In genomic region chr3:122898298-122898697, GRCh38 we compare ENCODE assay signal across 16 cellular contexts.
DNase-seq lines count a peak whose midpoint lies in the region; ATAC-seq, FAIRE-seq and TF ChIP-seq lines count a peak whose summit lies in the region.
"Had no signal": no experiment of that assay in that cellular context is flagged by ENCODE, and none has a peak within 500 bp of the region (broad histone marks: within the 10 kb centered on the region; RNA-seq: fewer than 3 reads in every experiment).

No MANE protein-coding gene starts in this region.

- intact Hi-C loops in MCF 10A (cut with micrococcal nuclease) = no loop called here
- intact Hi-C loops in breast epithelium (cut with DNase I; ENCODE audit: low total_unique reads) = no loop called here

- no peaks in the 10 kb centered on the region for H3K9me3 Mint-ChIP-seq in MCF 10A (ENCODE audit: unreplicated experiment)
- H3K9me3 Mint-ChIP-seq: CD4-positive, alpha-beta memory T cell; HFFc6 had no signal

- no peak overlapping the region for H3K27ac Mint-ChIP-seq in MCF 10A (ENCODE audit: low read depth, unreplicated experiment)
- H3K27ac Mint-ChIP-seq: B cell; CD4-positive, alpha-beta memory T cell; HFFc6 had no signal

- H3K4me3 ChIP-seq in breast epithelium (no peak overlapping the region), BE2C (ENCODE audit: low read depth, low read length) (0 out of 2 replicates have a peak overlapping the region, but pooled peaks have one; percentile 10), bronchial epithelial cell (ENCODE audit: low read depth, low read length) (no peak overlapping the region), keratinocyte (ENCODE audit: control insufficient read depth in 2 of 3, extremely low read depth in 1 of 3, insufficient read depth in 2 of 3, low read depth in 1 of 3, low read length in 3 of 3) (no peak overlapping the region)

- TF ChIP-seq CTCF in MCF 10A (IDR thresholded peaks at IDR 0.05; ENCODE audit: unreplicated experiment) (no peak), breast epithelium (IDR thresholded peaks at IDR 0.05) (no peak), BE2C (IDR thresholded peaks at IDR 0.05; ENCODE audit: low read depth, low read length) (no peak), bronchial epithelial cell (IDR thresholded peaks at IDR 0.05; ENCODE audit: insufficient read depth, low read length, severe bottlenecking) (no peak), keratinocyte (optimal IDR thresholded peaks at IDR 0.05 in 1 of 3, IDR thresholded peaks at IDR 0.05 in 1 of 3, conservative IDR thresholded peaks at IDR 0.05 in 1 of 3; ENCODE audit: extremely low read depth in 1 of 3, insufficient read depth in 2 of 3, low read length in 3 of 3) (no peak)

- H3K27ac ChIP-seq in breast epithelium (no peak overlapping the region), keratinocyte (ENCODE audit: control insufficient read depth, insufficient read depth, low read length) (no peak overlapping the region)
- H3K27ac ChIP-seq: C4-2B, HL-60 had no signal

- no peaks in the 10 kb centered on the region for H3K4me1 ChIP-seq in breast epithelium
- H3K4me1 ChIP-seq in BE2C = peaks cover 10% of the 10 kb centered on the region
- peaks cover 37% of the 10 kb centered on the region for H3K4me1 ChIP-seq in keratinocyte (ENCODE audit: control insufficient read depth, extremely low read depth, insufficient read depth, low read length)

- no peaks in the 10 kb centered on the region for H3K36me3 ChIP-seq in breast epithelium
- no peaks in the 10 kb centered on the region for H3K36me3 ChIP-seq in BE2C
- no peaks in the 10 kb centered on the region for H3K36me3 ChIP-seq in bronchial epithelial cell (ENCODE audit: control insufficient read depth, insufficient read depth, low read length)
- H3K36me3 ChIP-seq in keratinocyte (ENCODE audit: control insufficient read depth in 2 of 2, extremely low read depth in 1 of 2, insufficient read depth in 2 of 2, low read length in 2 of 2) = no peaks in the 10 kb centered on the region

- no peaks in the 10 kb centered on the region for H3K79me2 ChIP-seq in keratinocyte (ENCODE audit: control insufficient read depth, insufficient read depth, low read length)

- no peaks in the 10 kb centered on the region for H3K36me3 Mint-ChIP-seq in MCF 10A (ENCODE audit: insufficient read depth, unreplicated experiment)
- H3K36me3 Mint-ChIP-seq: CD4-positive, alpha-beta memory T cell had no signal

- no peak for TF ChIP-seq POLR2A in breast epithelium (IDR thresholded peaks at IDR 0.05)

- CTCF ChIA-PET in MCF 10A (lab: Yijun Ruan, JAX) = interaction anchor here (0.7 kb wide), 1 partner anchor 140 kb away, joined by 3 read pairs; no protein-coding TSS in a partner anchor

- no peaks in the 10 kb centered on the region for H4K20me1 ChIP-seq in keratinocyte (ENCODE audit: control insufficient read depth, extremely low read depth, insufficient read depth, low read length)

- POLR2A ChIA-PET in MCF 10A (lab: Yijun Ruan, JAX) = interaction anchor here (0.7 to 1.0 kb wide), 3 partner anchors 36 to 109 kb away, joined by 3 read pairs; no protein-coding TSS in a partner anchor

- no peaks in the 10 kb centered on the region for H3K27me3 Mint-ChIP-seq in MCF 10A (ENCODE audit: insufficient read depth, unreplicated experiment)

- DNase-seq in MCF 10A (ENCODE audit: unreplicated experiment) (peak; percentile 25), breast epithelium (ENCODE audit: low spot score in 2 of 2) (no peak), BE2C (no peak), bronchial epithelial cell (ENCODE audit: low read depth) (peak; percentile 78), keratinocyte (ENCODE audit: low read depth, low spot score) (no peak), cerebellum (ENCODE audit: low spot score) (no peak)
- DNase-seq: CD4-positive, alpha-beta memory T cell; DND-41; GDM1; HCEC 1CT; HFFc6 had no signal

- no TSS peak for BruUV-seq in MCF 10A (replicated peaks; lab: Mats Ljungman, UMichigan)

- peak overlapping the region; percentile 75 for H2AFZ ChIP-seq in keratinocyte (ENCODE audit: control insufficient read depth, low read length)

- ATAC-seq in GM21390 (IDR thresholded peaks at IDR 0.05; ENCODE audit: unreplicated experiment) = no peak

- H3K9me3 ChIP-seq in breast epithelium (no peaks in the 10 kb centered on the region), BE2C (no peaks in the 10 kb centered on the region), keratinocyte (ENCODE audit: control insufficient read depth, low read depth, low read length) (no peaks in the 10 kb centered on the region)

- H3K27me3 ChIP-seq in breast epithelium (no peaks in the 10 kb centered on the region), BE2C (no peaks in the 10 kb centered on the region), bronchial epithelial cell (ENCODE audit: control insufficient read depth, insufficient read depth, low read length) (no peaks in the 10 kb centered on the region), keratinocyte (ENCODE audit: control insufficient read depth, extremely low read depth, insufficient read depth, low read length) (no peaks in the 10 kb centered on the region)

- H3K4me2 ChIP-seq in keratinocyte (ENCODE audit: control insufficient read depth, extremely low read depth, insufficient read depth, low read depth, low read length) = peak overlapping the region; percentile 62

- H3K9ac ChIP-seq in keratinocyte (ENCODE audit: control insufficient read depth, extremely low read depth, insufficient read depth, low read length) = no peak overlapping the region

- FAIRE-seq in bronchial epithelial cell (lab: Jason Lieb, UNC) (no peak), keratinocyte (lab: Jason Lieb, UNC) (peak; percentile 85)
- FAIRE-seq: GM12892 had no signal

- no peaks in the 10 kb centered on the region for H3K9me1 ChIP-seq in keratinocyte (ENCODE audit: control insufficient read depth, extremely low read depth, insufficient read depth, low read length)

- peaks cover 21% of the 10 kb centered on the region for H3K4me1 Mint-ChIP-seq in MCF 10A (ENCODE audit: insufficient read depth, unreplicated experiment)

- dilution Hi-C loops in keratinocyte (cut with MboI; ENCODE audit: extremely low pct_ligation_motif_present, low sequenced_read_pairs) = no loop called here

- H3K4me3 Mint-ChIP-seq in MCF 10A (ENCODE audit: unreplicated experiment) = no peak overlapping the region
- H3K4me3 Mint-ChIP-seq: B cell; CD4-positive, alpha-beta memory T cell; HFFc6 had no signal

Comparison
In these comparisons a context has a peak if more than half of its experiments do, and no peak if none do; other contexts are left out.
1. DNase-seq: peak in MCF 10A (single experiment) and bronchial epithelial cell (single experiment); none in breast epithelium (0 of 2), BE2C (single experiment), keratinocyte (single experiment) and cerebellum (single experiment).